1 cellular context compared by ENCODE assay signal in genomic region chr15:63187589-63188226, GRCh38.
TF ChIP-seq lines count a peak whose summit lies in the region.

No MANE protein-coding gene starts in this region.

TF ChIP-seq in SK-N-SH, 30 proteins besides CTCF, POLR2A, EP300 and RAD21:
- no peak for TF ChIP-seq SMC3 (IDR thresholded peaks at IDR 0.05; ENCODE audit: low read depth, low read length)
- TF ChIP-seq FOXM1 (IDR thresholded peaks at IDR 0.05; ENCODE audit: low read depth), result no peak
- no peak for TF ChIP-seq USF1 (IDR thresholded peaks at IDR 0.05; ENCODE audit: borderline replicate concordance, low read depth)
- no peak for TF ChIP-seq TEAD4 (IDR thresholded peaks at IDR 0.05; ENCODE audit: borderline replicate concordance, insufficient read depth)
- TF ChIP-seq RCOR1 (IDR thresholded peaks at IDR 0.05; ENCODE audit: low read length), result no peak
- TF ChIP-seq MXI1 (IDR thresholded peaks at IDR 0.05; ENCODE audit: low read depth, low read length), result no peak
- TF ChIP-seq JUND (IDR thresholded peaks at IDR 0.05), result no peak
- TF ChIP-seq TCF12 (IDR thresholded peaks at IDR 0.05), result no peak
- no peak for TF ChIP-seq ZBTB33 (IDR thresholded peaks at IDR 0.05; ENCODE audit: borderline replicate concordance, low read depth)
- no peak for TF ChIP-seq REST (IDR thresholded peaks at IDR 0.05; ENCODE audit: low read depth, low read length)
- TF ChIP-seq RXRA (IDR thresholded peaks at IDR 0.05; ENCODE audit: borderline replicate concordance, low read depth), result no peak
- no peak for TF ChIP-seq PBX3 (IDR thresholded peaks at IDR 0.05)
- TF ChIP-seq NFIC (IDR thresholded peaks at IDR 0.05; ENCODE audit: borderline replicate concordance), result no peak
- TF ChIP-seq CHD2 (IDR thresholded peaks at IDR 0.05; ENCODE audit: low read length, partially characterized antibody), result no peak
- TF ChIP-seq YY1 (IDR thresholded peaks at IDR 0.05; ENCODE audit: low read depth), result no peak
- TF ChIP-seq RFX5 (IDR thresholded peaks at IDR 0.05; ENCODE audit: low read length), result no peak
